In the genomic region with DNA sequence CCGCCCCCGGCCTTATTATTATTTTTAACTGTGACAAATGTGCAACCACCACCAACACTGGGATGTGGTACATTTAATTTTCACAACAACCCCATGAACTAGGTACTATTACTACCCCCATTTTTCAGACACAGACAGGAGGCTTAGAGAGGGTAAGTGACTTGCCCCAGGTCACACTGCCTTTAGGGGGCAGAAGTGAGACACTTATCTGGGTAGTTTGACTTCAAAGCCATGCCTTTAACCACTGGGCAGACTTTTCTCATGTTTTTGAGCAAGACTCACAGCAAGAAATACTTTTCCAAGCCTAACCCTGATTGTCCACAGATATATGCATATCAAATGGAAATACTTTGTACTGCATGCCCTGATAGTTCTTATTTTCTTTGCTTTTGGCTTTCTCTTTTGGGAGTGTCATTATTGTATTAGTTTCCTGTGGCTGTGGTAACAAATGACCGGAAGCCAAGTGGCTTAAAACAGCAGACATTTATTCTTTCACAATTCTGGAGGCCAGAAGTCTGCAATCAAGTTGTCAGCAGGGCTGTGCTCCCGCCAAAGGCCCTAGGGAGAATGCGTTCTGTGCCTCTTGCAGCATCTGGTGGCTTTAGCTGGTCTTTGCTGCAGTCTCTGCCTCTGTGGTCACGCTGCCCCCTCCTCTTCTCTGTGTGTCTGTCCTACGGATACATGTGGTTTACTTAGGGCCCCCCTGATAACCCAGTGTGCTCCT, we compare ENCODE assay signal across 10 cellular contexts.
A peak's percentile ranks its signal among the peaks of the same experiment; 100 is the strongest.
DNase-seq lines count a peak whose midpoint lies in the region; ATAC-seq, FAIRE-seq and TF ChIP-seq lines count a peak whose summit lies in the region.
"Had no signal": no experiment of that assay in that cellular context is flagged by ENCODE, and none has a peak within 500 bp of the region (broad histone marks: within the 10 kb centered on the region; RNA-seq: fewer than 3 reads in every experiment).

No MANE protein-coding gene starts in this region.

- peak; percentile 36 for TF ChIP-seq RAD21 in GM12878 (IDR thresholded peaks at IDR 0.05; ENCODE audit: insufficient read depth, low read depth, low read length)

- peaks cover 7% of the 10 kb centered on the region for H3K9me3 Mint-ChIP-seq in Calu3 (ENCODE audit: low read depth, unreplicated experiment)

- H2BK12ac ChIP-seq in neuronal stem cell (ENCODE audit: low read length): no peak overlapping the region

- H3K14ac ChIP-seq in neuronal stem cell (ENCODE audit: low read length): peak overlapping the region; percentile 5

- no peak overlapping the region for H3K4me3 Mint-ChIP-seq in Calu3 (ENCODE audit: low read depth, unreplicated experiment)
- H3K4me3 Mint-ChIP-seq: activated T-helper 17 cell treated with anti-CD3 and anti-CD28 coated beads, Interleukin-2, amount 50 U/mL, for 72 hours had no signal

- H3K4me1 ChIP-seq in GM12878 (ENCODE audit: control insufficient read depth, insufficient read depth, low read length) (peaks cover 6% of the 10 kb centered on the region; the same call in 1 of the 2 replicates), neuronal stem cell (ENCODE audit: control insufficient read depth in 2 of 2, insufficient read depth in 1 of 2, low read depth in 1 of 2, low read length in 2 of 2) (peaks cover 0 to 4% of the 10 kb centered on the region in 2 donors), upper lobe of left lung (no peaks in the 10 kb centered on the region)

- no peak overlapping the region for H3K23ac ChIP-seq in neuronal stem cell (ENCODE audit: low read depth, low read length, poor library complexity)

- H3K4me1 Mint-ChIP-seq in Calu3 (ENCODE audit: low read depth, unreplicated experiment): no peaks in the 10 kb centered on the region
- H3K4me1 Mint-ChIP-seq: activated T-helper 17 cell treated with anti-CD3 and anti-CD28 coated beads, Interleukin-2, amount 50 U/mL, for 72 hours had no signal

- TF ChIP-seq CTCF in HL-60 (IDR thresholded peaks at IDR 0.05; ENCODE audit: insufficient read depth, low read length) (no peak), GM12878 (IDR thresholded peaks at IDR 0.05 in 2 of 3, conservative IDR thresholded peaks at IDR 0.05 in 1 of 3; ENCODE audit: control insufficient read depth in 2 of 3, extremely low read depth in 1 of 3, insufficient read depth in 1 of 3, low read depth in 3 of 3, low read length in 3 of 3) (peak; percentile 35 to 56 (median 54)), upper lobe of left lung (IDR thresholded peaks at IDR 0.05) (no peak), Calu3 (IDR thresholded peaks at IDR 0.05; ENCODE audit: unreplicated experiment) (no peak)

- DNase-seq in NCI-H2227 (lab: John Stamatoyannopoulos, UW; ENCODE audit: unreplicated experiment) (peak; percentile 2), NCI-H2227 treated with DMSO at 0.1 percent for 48 hours (lab: John Stamatoyannopoulos, UW) (no peak), HL-60 (ENCODE audit: low read depth in 1 of 2, low spot score in 1 of 2) (peak; percentile 3 to 5), GM12878 (ENCODE audit: low read depth, low spot score) (no peak), neuronal stem cell (ENCODE audit: low spot score) (no peak), upper lobe of left lung (no peak), Calu3 (no peak)

- H4K8ac ChIP-seq in neuronal stem cell (ENCODE audit: low read depth, low read length): no peak overlapping the region

- H3K27me3 ChIP-seq in HL-60 (ENCODE audit: insufficient read depth, poor library complexity, severe bottlenecking): no peaks in the 10 kb centered on the region
- no peaks in the 10 kb centered on the region for H3K27me3 ChIP-seq in GM12878 (replicated peaks in 1 of 2; ENCODE audit: control insufficient read depth in 2 of 2, insufficient read depth in 2 of 2, low read length in 1 of 2)
- H3K27me3 ChIP-seq in neuronal stem cell (ENCODE audit: control insufficient read depth in 3 of 3, insufficient read depth in 3 of 3, low read depth in 1 of 3, low read length in 3 of 3): no peaks in the 10 kb centered on the region
- H3K27me3 ChIP-seq in upper lobe of left lung: no peaks in the 10 kb centered on the region

- H4K91ac ChIP-seq in neuronal stem cell (ENCODE audit: low read depth, low read length, poor library complexity): no peak overlapping the region

- POLR2A ChIA-PET in GM12878 (lab: Charles Lee): interaction anchor here (0.6 kb wide), 1 partner anchor 577 kb away, joined by 4 read pairs; no protein-coding TSS in a partner anchor

- peaks cover 36% of the 10 kb centered on the region for H3K27me3 Mint-ChIP-seq in Calu3 (ENCODE audit: unreplicated experiment)

- H2AFZ ChIP-seq in GM12878 (ENCODE audit: control insufficient read depth, low read depth, low read length): peak overlapping the region; percentile 16; the same call in 1 of the 2 replicates
- no peak overlapping the region for H2AFZ ChIP-seq in neuronal stem cell (ENCODE audit: low read length)

- no peak overlapping the region for H2BK15ac ChIP-seq in neuronal stem cell (ENCODE audit: low read length)

- 40% methylated on average over 7 of the region's 7 CpGs for WGBS in GM12878 (ENCODE audit: insufficient coverage, insufficient replicate concordance, low lambda C conversion rate, missing lambda C conversion rate)
- no CpG with 5 or more reads among the region's 7 CpGs for WGBS in neuronal stem cell (ENCODE audit: extremely low coverage in 2 of 2, insufficient read length in 2 of 2, insufficient replicate concordance in 1 of 2), 2 donors
- WGBS in upper lobe of left lung, 2 donors: 58 to 61% methylated on average over 7 of the region's 7 CpGs

- no peak overlapping the region for H3K27ac Mint-ChIP-seq in Calu3 (ENCODE audit: unreplicated experiment)
- H3K27ac Mint-ChIP-seq: activated T-helper 17 cell treated with anti-CD3 and anti-CD28 coated beads, Interleukin-2, amount 50 U/mL, for 72 hours had no signal

- CTCF ChIA-PET in GM12878 (lab: Yijun Ruan, JAX): interaction anchor here (0.8 to 4.3 kb wide), 12 partner anchors 9 to 330 kb away, joined by 3 to 45 read pairs (median 4); no protein-coding TSS in a partner anchor
- CTCF ChIA-PET in Calu3 (lab: Charles Lee): no interaction called here

- no peak overlapping the region for H3K18ac ChIP-seq in neuronal stem cell (ENCODE audit: low read length)

- RAD21 ChIA-PET in GM12878 (lab: Charles Lee; ENCODE audit: unreplicated experiment): interaction anchor here (1.0 to 3.9 kb wide), 6 partner anchors 9 to 111 kb away, joined by 3 to 25 read pairs (median 6); partner anchors contain the start of gene GRIK4

- SMC1A ChIA-PET in GM12878 (lab: Charles Lee; ENCODE audit: uncharacterized antibody, unreplicated experiment): interaction anchor here (0.5 to 5.5 kb wide), 11 partner anchors 9 to 180 kb away, joined by 3 to 30 read pairs (median 4); no protein-coding TSS in a partner anchor

- H3K9ac ChIP-seq in GM12878 (ENCODE audit: control insufficient read depth, insufficient read depth, low read length): no peak overlapping the region
- no peak overlapping the region for H3K9ac ChIP-seq in neuronal stem cell (ENCODE audit: low read depth, low read length, poor library complexity)

- no peaks in the 10 kb centered on the region for H3K79me2 ChIP-seq in GM12878 (ENCODE audit: control insufficient read depth, insufficient read depth, low read length)

- no peak overlapping the region for H2AK5ac ChIP-seq in neuronal stem cell (ENCODE audit: low read depth, low read length)

- H4K20me1 ChIP-seq in GM12878 (ENCODE audit: control insufficient read depth, insufficient read depth): no peaks in the 10 kb centered on the region

- H3K4ac ChIP-seq in neuronal stem cell (ENCODE audit: low read length): no peak overlapping the region

- H3K79me1 ChIP-seq in neuronal stem cell (ENCODE audit: low read depth, low read length): peaks cover 1% of the 10 kb centered on the region

- BruUV-seq in GM12878 (replicated peaks; lab: Mats Ljungman, UMichigan): no TSS peak
- no TSS peak for BruUV-seq in Calu3 (replicated peaks; lab: Mats Ljungman, UMichigan)

- no peak overlapping the region for H3K27ac ChIP-seq in HL-60 (replicated peaks)
- H3K27ac ChIP-seq in GM12878 (ENCODE audit: control insufficient read depth, insufficient read depth): no peak overlapping the region; the same call in 1 of the 2 replicates
- H3K27ac ChIP-seq in neuronal stem cell (replicated peaks; ENCODE audit: low read length): no peak overlapping the region
- no peak overlapping the region for H3K27ac ChIP-seq in upper lobe of left lung
- H3K27ac ChIP-seq: epithelial cell of prostate had no signal

- peaks cover 11% of the 10 kb centered on the region; the same call in 2 of the 3 replicates for H3K9me3 ChIP-seq in GM12878 (replicated peaks; ENCODE audit: control insufficient read depth, insufficient read depth, low read length)
- peaks cover 12 to 19% of the 10 kb centered on the region in 2 donors for H3K9me3 ChIP-seq in neuronal stem cell (replicated peaks in 1 of 2; ENCODE audit: control insufficient read depth in 2 of 2, insufficient read depth in 1 of 2, low read depth in 1 of 2, low read length in 2 of 2)
- H3K9me3 ChIP-seq in upper lobe of left lung: peaks cover 0 to 16% (median 8%) of the 10 kb centered on the region in 4 donors

- TF ChIP-seq POLR2A in GM12878 (IDR thresholded peaks at IDR 0.05; ENCODE audit: low read depth, low read length) (no peak), upper lobe of left lung (IDR thresholded peaks at IDR 0.05) (no peak)

- in situ Hi-C loops in GM12878 (cut with MboI): no loop called here

- ATAC-seq in GM12878: peak; percentile 89
- no peak for ATAC-seq in upper lobe of left lung (ENCODE audit: low FRiP score in 2 of 2)
- ATAC-seq in GM19455 (IDR thresholded peaks at IDR 0.05; ENCODE audit: unreplicated experiment): no peak
- ATAC-seq: activated T-helper 17 cell treated with anti-CD3 and anti-CD28 coated beads, Interleukin-2, amount 50 U/mL, for 72 hours had no signal

- H3K4me3 ChIP-seq in HL-60 (replicated peaks; ENCODE audit: insufficient read depth, low read length) (no peak overlapping the region), GM12878 (no peak overlapping the region), neuronal stem cell (ENCODE audit: low read length in 2 of 2) (no peak overlapping the region), upper lobe of left lung (no peak overlapping the region)

- no peak overlapping the region for H2BK120ac ChIP-seq in neuronal stem cell (ENCODE audit: low read depth, low read length)

- H3K36me3 ChIP-seq in GM12878 (ENCODE audit: control insufficient read depth in 2 of 2, insufficient read depth in 2 of 2, low read length in 1 of 2) (no peaks in the 10 kb centered on the region; a peak in 1 of 4 replicates), neuronal stem cell (replicated peaks in 1 of 2; ENCODE audit: control insufficient read depth in 2 of 2, insufficient read depth in 2 of 2, low read length in 2 of 2) (no peaks in the 10 kb centered on the region), upper lobe of left lung (no peaks in the 10 kb centered on the region)

- intact Hi-C loops in GM12878 (cut with micrococcal nuclease; ENCODE audit: unreplicated experiment) (no loop called here), Calu3 (cut with micrococcal nuclease; ENCODE audit: unreplicated experiment) (no loop called here)

- no peak for FAIRE-seq in GM12878 (lab: Jason Lieb, UNC)

- TF ChIP-seq EP300 in GM12878 (IDR thresholded peaks at IDR 0.05; ENCODE audit: borderline replicate concordance in 1 of 2, control insufficient read depth in 1 of 2, low read depth in 2 of 2, low read length in 2 of 2) (no peak), upper lobe of left lung (IDR thresholded peaks at IDR 0.05) (no peak)

- no peaks in the 10 kb centered on the region for H3K36me3 Mint-ChIP-seq in Calu3 (ENCODE audit: insufficient read depth, unreplicated experiment)

- peak overlapping the region; percentile 7; the same call in 1 of the 2 replicates for H3K4me2 ChIP-seq in GM12878 (ENCODE audit: control insufficient read depth, insufficient read depth)
- H3K4me2 ChIP-seq in neuronal stem cell (ENCODE audit: insufficient read depth, low read length, poor library complexity, severe bottlenecking): no peak overlapping the region

- H2BK5ac ChIP-seq in neuronal stem cell (ENCODE audit: low read length): no peak overlapping the region

Comparison
In these comparisons a context has a peak if more than half of its experiments do, and no peak if none do; other contexts are left out.
1. DNase-seq: peak in NCI-H2227 (single experiment) and HL-60 (2 of 2); none in NCI-H2227 treated with DMSO at 0.1 percent for 48 hours (single experiment), GM12878 (single experiment), neuronal stem cell (single experiment), upper lobe of left lung (0 of 2) and Calu3 (single experiment).
2. CTCF ChIP-seq: peak in GM12878 (3 of 3); none in HL-60 (single experiment), upper lobe of left lung (0 of 6) and Calu3 (single experiment).